ENCODE assay signal across 17 cellular contexts in the genomic region with DNA sequence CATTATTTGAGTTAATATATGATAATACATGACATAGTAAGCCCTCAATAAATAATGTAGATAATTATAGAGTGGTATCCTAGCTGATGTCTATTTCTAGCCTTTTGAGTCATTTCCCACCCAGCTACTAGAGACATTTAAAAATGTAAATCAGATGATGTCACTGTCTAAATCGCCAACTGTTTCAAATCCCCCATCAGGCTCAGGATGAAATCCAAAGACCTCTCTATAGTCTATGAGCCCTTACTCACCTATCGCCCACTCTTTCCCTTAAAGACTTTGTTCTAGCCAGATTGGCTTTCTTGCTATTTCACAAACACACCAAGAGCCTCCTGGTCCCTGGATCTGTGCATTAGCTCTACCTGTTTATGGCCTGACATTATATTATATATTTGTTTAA.
DNase-seq lines count a peak whose midpoint lies in the region; ATAC-seq, FAIRE-seq and TF ChIP-seq lines count a peak whose summit lies in the region.
"Had no signal": no experiment of that assay in that cellular context is flagged by ENCODE, and none has a peak within 500 bp of the region (broad histone marks: within the 10 kb centered on the region; RNA-seq: fewer than 3 reads in every experiment).

No MANE protein-coding gene starts in this region.

- no peaks in the 10 kb centered on the region for H3K36me3 Mint-ChIP-seq in activated CD8-positive, alpha-beta T cell treated with anti-CD3 and anti-CD28 coated beads for 36 hours (ENCODE audit: low read depth)
- H3K36me3 Mint-ChIP-seq in activated CD8-positive, alpha-beta T cell treated with anti-CD3 and anti-CD28 coated beads, Interleukin-2, amount 10 ng/mL, durations not matched to agents 7 days and 5 days (ENCODE audit: low read depth) = no peaks in the 10 kb centered on the region
- no peaks in the 10 kb centered on the region for H3K36me3 Mint-ChIP-seq in astrocyte (ENCODE audit: low read depth, unreplicated experiment)
- no peaks in the 10 kb centered on the region for H3K36me3 Mint-ChIP-seq in HFFc6 (ENCODE audit: low read depth)
- H3K36me3 Mint-ChIP-seq: IgD-negative memory B cell had no signal

- H3K27me3 ChIP-seq in astrocyte (ENCODE audit: insufficient read depth, low read length) = no peaks in the 10 kb centered on the region

- no peaks in the 10 kb centered on the region for H3K9me3 ChIP-seq in HEK293 (ENCODE audit: control insufficient read depth, insufficient read depth, low read depth, low read length)
- no peaks in the 10 kb centered on the region for H3K9me3 ChIP-seq in astrocyte (ENCODE audit: insufficient read depth, low read depth, low read length)
- H3K9me3 ChIP-seq: HAP-1 had no signal

- no peak overlapping the region for H3K4me2 ChIP-seq in astrocyte (ENCODE audit: low read length)

- FAIRE-seq in astrocyte (lab: Jason Lieb, UNC) = no peak
- FAIRE-seq: GM19239, H1 had no signal

- H3K4me3 Mint-ChIP-seq in activated CD8-positive, alpha-beta T cell treated with anti-CD3 and anti-CD28 coated beads for 36 hours = no peak overlapping the region
- no peak overlapping the region for H3K4me3 Mint-ChIP-seq in activated CD8-positive, alpha-beta T cell treated with anti-CD3 and anti-CD28 coated beads, Interleukin-2, amount 10 ng/mL, durations not matched to agents 7 days and 5 days
- H3K4me3 Mint-ChIP-seq in astrocyte (ENCODE audit: unreplicated experiment) = no peak overlapping the region
- no peak overlapping the region for H3K4me3 Mint-ChIP-seq in HFFc6
- H3K4me3 Mint-ChIP-seq: B cell; CD4-positive, alpha-beta memory T cell; IgD-negative memory B cell had no signal

- H4K20me1 ChIP-seq in astrocyte (ENCODE audit: insufficient read depth, low read length) = no peaks in the 10 kb centered on the region

- H3K4me3 ChIP-seq in HEK293 (ENCODE audit: low read depth, low read length) = no peak overlapping the region
- H3K4me3 ChIP-seq in astrocyte (ENCODE audit: insufficient read depth, low read depth, low read length) = no peak overlapping the region
- H3K4me3 ChIP-seq: HAP-1 had no signal

- intact Hi-C loops in activated CD8-positive, alpha-beta T cell treated with anti-CD3 and anti-CD28 coated beads for 36 hours (cut with micrococcal nuclease) = no loop called here

- H3K36me3 ChIP-seq in HEK293 (ENCODE audit: control insufficient read depth in 2 of 2, insufficient read depth in 1 of 2, low read length in 2 of 2) (no peaks in the 10 kb centered on the region), astrocyte (ENCODE audit: insufficient read depth, low read length) (no peaks in the 10 kb centered on the region)
- H3K36me3 ChIP-seq: HAP-1 had no signal

- POLR2A ChIA-PET in activated CD8-positive, alpha-beta T cell treated with anti-CD3 and anti-CD28 coated beads for 36 hours (lab: Charles Lee) = interaction anchor here (1.2 kb wide), 1 partner anchor 9 kb away, joined by 3 read pairs; no protein-coding TSS in a partner anchor
- POLR2A ChIA-PET in activated CD8-positive, alpha-beta T cell treated with anti-CD3 and anti-CD28 coated beads, Interleukin-2, amount 10 ng/mL, durations not matched to agents 7 days and 5 days (lab: Charles Lee) = no interaction called here
- POLR2A ChIA-PET in HEK293 (lab: Yijun Ruan, JAX) = no interaction called here

- H3K4me1 ChIP-seq in HEK293 (ENCODE audit: control insufficient read depth, insufficient read depth, low read length) (no peaks in the 10 kb centered on the region), astrocyte (ENCODE audit: insufficient read depth, low read length) (no peaks in the 10 kb centered on the region)
- H3K4me1 ChIP-seq: HAP-1 had no signal

- no peak for TF ChIP-seq CTCF in activated CD8-positive, alpha-beta T cell treated with anti-CD3 and anti-CD28 coated beads for 36 hours (IDR thresholded peaks at IDR 0.05)
- TF ChIP-seq CTCF in HEK293 (tag by site-specific recombination; IDR thresholded peaks at IDR 0.05) (no peak), astrocyte (IDR thresholded peaks at IDR 0.05; ENCODE audit: insufficient read depth, low read depth, low read length) (no peak), HFFc6 (IDR thresholded peaks at IDR 0.05) (no peak)

- H3K27me3 Mint-ChIP-seq in activated CD8-positive, alpha-beta T cell treated with anti-CD3 and anti-CD28 coated beads for 36 hours = peaks cover 9% of the 10 kb centered on the region
- peaks cover 4% of the 10 kb centered on the region for H3K27me3 Mint-ChIP-seq in activated CD8-positive, alpha-beta T cell treated with anti-CD3 and anti-CD28 coated beads, Interleukin-2, amount 10 ng/mL, durations not matched to agents 7 days and 5 days (ENCODE audit: low read depth)
- H3K27me3 Mint-ChIP-seq in astrocyte (ENCODE audit: low read depth, unreplicated experiment) (peaks cover 11% of the 10 kb centered on the region), HFFc6 (ENCODE audit: insufficient read depth) (peaks cover 14% of the 10 kb centered on the region; the same call in 1 of the 2 replicates)

- H3K27ac Mint-ChIP-seq in activated CD8-positive, alpha-beta T cell treated with anti-CD3 and anti-CD28 coated beads for 36 hours = no peak overlapping the region
- H3K27ac Mint-ChIP-seq in activated CD8-positive, alpha-beta T cell treated with anti-CD3 and anti-CD28 coated beads, Interleukin-2, amount 10 ng/mL, durations not matched to agents 7 days and 5 days = no peak overlapping the region
- H3K27ac Mint-ChIP-seq in astrocyte (ENCODE audit: unreplicated experiment) = no peak overlapping the region
- no peak overlapping the region for H3K27ac Mint-ChIP-seq in HFFc6
- H3K27ac Mint-ChIP-seq: B cell; CD4-positive, alpha-beta memory T cell; IgD-negative memory B cell had no signal

- CTCF ChIA-PET in activated CD8-positive, alpha-beta T cell treated with anti-CD3 and anti-CD28 coated beads for 36 hours (lab: Charles Lee) = no interaction called here
- CTCF ChIA-PET in activated CD8-positive, alpha-beta T cell treated with anti-CD3 and anti-CD28 coated beads, Interleukin-2, amount 10 ng/mL, durations not matched to agents 7 days and 5 days (lab: Charles Lee) = no interaction called here
- CTCF ChIA-PET in HEK293 (lab: Yijun Ruan, JAX) = interaction anchor here (0.6 to 1.2 kb wide), 2 partner anchors 27 to 146 kb away, joined by 3 read pairs; no protein-coding TSS in a partner anchor

- no peaks in the 10 kb centered on the region for H3K9me3 Mint-ChIP-seq in activated CD8-positive, alpha-beta T cell treated with anti-CD3 and anti-CD28 coated beads for 36 hours
- H3K9me3 Mint-ChIP-seq in activated CD8-positive, alpha-beta T cell treated with anti-CD3 and anti-CD28 coated beads, Interleukin-2, amount 10 ng/mL, durations not matched to agents 7 days and 5 days (ENCODE audit: insufficient read depth) = no peaks in the 10 kb centered on the region
- H3K9me3 Mint-ChIP-seq in astrocyte (ENCODE audit: unreplicated experiment) = no peaks in the 10 kb centered on the region
- no peaks in the 10 kb centered on the region for H3K9me3 Mint-ChIP-seq in HFFc6

- H2AFZ ChIP-seq in astrocyte (ENCODE audit: low read depth, low read length) = no peak overlapping the region

- no peaks in the 10 kb centered on the region for H3K79me2 ChIP-seq in astrocyte (ENCODE audit: insufficient read depth, low read length)

- DNase-seq in activated CD8-positive, alpha-beta T cell treated with anti-CD3 and anti-CD28 coated beads for 36 hours = no peak
- DNase-seq in activated CD8-positive, alpha-beta T cell treated with anti-CD3 and anti-CD28 coated beads, Interleukin-2, amount 10 ng/mL, durations not matched to agents 7 days and 5 days = no peak
- peak; percentile 12 for DNase-seq in astrocyte (ENCODE audit: low read depth)
- DNase-seq in HFFc6 = no peak
- no peak for DNase-seq in CD1c-positive myeloid dendritic cell (ENCODE audit: extremely low spot score)
- DNase-seq: C1 segment of cervical spinal cord; CD4-positive, alpha-beta memory T cell; DND-41; GF-D8; KG1 had no signal

- no peaks in the 10 kb centered on the region for H3K4me1 Mint-ChIP-seq in activated CD8-positive, alpha-beta T cell treated with anti-CD3 and anti-CD28 coated beads for 36 hours (ENCODE audit: low read depth)
- H3K4me1 Mint-ChIP-seq in activated CD8-positive, alpha-beta T cell treated with anti-CD3 and anti-CD28 coated beads, Interleukin-2, amount 10 ng/mL, durations not matched to agents 7 days and 5 days (ENCODE audit: low read depth) = no peaks in the 10 kb centered on the region
- H3K4me1 Mint-ChIP-seq in astrocyte (ENCODE audit: low read depth, unreplicated experiment) (no peaks in the 10 kb centered on the region), HFFc6 (ENCODE audit: low read depth) (no peaks in the 10 kb centered on the region)
- H3K4me1 Mint-ChIP-seq: B cell; CD4-positive, alpha-beta memory T cell; IgD-negative memory B cell had no signal

- peak; percentile 71 for ATAC-seq in activated CD8-positive, alpha-beta T cell treated with anti-CD3 and anti-CD28 coated beads for 36 hours
- ATAC-seq in activated CD8-positive, alpha-beta T cell treated with anti-CD3 and anti-CD28 coated beads, Interleukin-2, amount 10 ng/mL, durations not matched to agents 7 days and 5 days = no peak
- no peak for ATAC-seq in HG03159 (IDR thresholded peaks at IDR 0.05; ENCODE audit: unreplicated experiment)

- no peak overlapping the region for H3K9ac ChIP-seq in astrocyte (ENCODE audit: low read length)

- H3K27ac ChIP-seq in HEK293 (ENCODE audit: extremely low read depth, low read depth, low read length) (no peak overlapping the region), astrocyte (ENCODE audit: low read depth, low read length) (no peak overlapping the region)

TF ChIP-seq in HEK293, 187 proteins besides CTCF, POLR2A, EP300 and RAD21:
- TF ChIP-seq, protein P1, sequence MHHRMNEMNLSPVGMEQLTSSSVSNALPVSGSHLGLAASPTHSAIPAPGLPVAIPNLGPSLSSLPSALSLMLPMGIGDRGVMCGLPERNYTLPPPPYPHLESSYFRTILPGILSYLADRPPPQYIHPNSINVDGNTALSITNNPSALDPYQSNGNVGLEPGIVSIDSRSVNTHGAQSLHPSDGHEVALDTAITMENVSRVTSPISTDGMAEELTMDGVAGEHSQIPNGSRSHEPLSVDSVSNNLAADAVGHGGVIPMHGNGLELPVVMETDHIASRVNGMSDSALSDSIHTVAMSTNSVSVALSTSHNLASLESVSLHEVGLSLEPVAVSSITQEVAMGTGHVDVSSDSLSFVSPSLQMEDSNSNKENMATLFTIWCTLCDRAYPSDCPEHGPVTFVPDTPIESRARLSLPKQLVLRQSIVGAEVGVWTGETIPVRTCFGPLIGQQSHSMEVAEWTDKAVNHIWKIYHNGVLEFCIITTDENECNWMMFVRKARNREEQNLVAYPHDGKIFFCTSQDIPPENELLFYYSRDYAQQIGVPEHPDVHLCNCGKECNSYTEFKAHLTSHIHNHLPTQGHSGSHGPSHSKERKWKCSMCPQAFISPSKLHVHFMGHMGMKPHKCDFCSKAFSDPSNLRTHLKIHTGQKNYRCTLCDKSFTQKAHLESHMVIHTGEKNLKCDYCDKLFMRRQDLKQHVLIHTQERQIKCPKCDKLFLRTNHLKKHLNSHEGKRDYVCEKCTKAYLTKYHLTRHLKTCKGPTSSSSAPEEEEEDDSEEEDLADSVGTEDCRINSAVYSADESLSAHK (tag by site-specific recombination; IDR thresholded peaks at IDR 0.05) = peak; percentile 78
- no peak for TF ChIP-seq ZNF843 (tag by site-specific recombination; IDR thresholded peaks at IDR 0.05)
TF ChIP-seq in HEK293: peak in this region for 1.
